ENCODE assay signal across 14 cellular contexts in the genomic region with DNA sequence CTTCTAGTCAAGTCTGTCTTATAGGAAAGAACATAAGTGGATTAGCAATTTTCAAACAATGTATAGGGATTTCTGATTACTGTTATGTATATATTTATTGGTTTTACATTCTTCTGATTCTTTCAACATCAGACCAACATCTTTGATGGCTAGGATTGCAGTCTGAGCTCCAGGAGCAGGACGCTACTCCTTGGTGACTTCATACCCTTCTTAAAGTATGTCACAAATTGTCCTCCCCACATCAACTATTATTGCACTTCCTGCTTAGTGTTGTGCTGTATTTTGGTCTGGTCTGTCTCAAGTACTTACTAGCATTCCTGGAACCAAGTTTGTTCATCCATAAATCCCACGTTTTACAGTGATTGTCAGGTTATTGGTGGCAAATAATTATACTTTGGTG. TPM values are rescaled to one million over a fixed set of nuclear protein-coding genes. Genes with fewer than 3 reads are reported as not detected.
A peak's percentile ranks its signal among the peaks of the same experiment; 100 is the strongest.
DNase-seq lines count a peak whose midpoint lies in the region; ATAC-seq and TF ChIP-seq lines count a peak whose summit lies in the region.
"Had no signal": no experiment of that assay in that cellular context is flagged by ENCODE, and none has a peak within 500 bp of the region (broad histone marks: within the 10 kb centered on the region; RNA-seq: fewer than 3 reads in every experiment).

No MANE protein-coding gene starts in this region.

- ATAC-seq in left lung (peak; percentile 27), HG03432 (IDR thresholded peaks at IDR 0.05; ENCODE audit: unreplicated experiment) (no peak)
- ATAC-seq: T-cell had no signal

- intact Hi-C loops in left lung (cut with DNase I): no loop called here
- intact Hi-C loops in posterior vena cava (cut with DNase I): no loop called here

- peak; percentile 48 for DNase-seq in AG10803 (ENCODE audit: low read depth)
- DNase-seq in brain microvascular endothelial cell: peak; percentile 36
- no peak for DNase-seq in left lung
- no peak for DNase-seq in MG63
- DNase-seq in posterior vena cava (ENCODE audit: low spot score): no peak
- DNase-seq in CD1c-positive myeloid dendritic cell (ENCODE audit: extremely low spot score): no peak
- DNase-seq: activated CD4-positive, alpha-beta T cell treated with anti-CD3 and anti-CD28 coated beads, Interleukin-2, amount 10 ng/mL, durations not matched to agents 7 days and 5 days; activated effector memory CD4-positive, alpha-beta T cell treated with anti-CD3 and anti-CD28 coated beads, Interleukin-2, amount 50 U/mL, for 16 hours; GDM1; stimulated activated CD4-positive, alpha-beta T cell treated with anti-CD3 and anti-CD28 coated beads, Interleukin-12 subunit alpha, Interleukin-12 subunit beta, amount 100 ng/mL, for 4 hours; stimulated activated CD8-positive, alpha-beta memory T cell treated with anti-CD3 and anti-CD28 coated beads, Interleukin-4, amount 100 ng/mL, for 48 hours; T-cell had no signal

- H3K27me3 ChIP-seq in brain microvascular endothelial cell (replicated peaks) (no peaks in the 10 kb centered on the region), left lung (no peaks in the 10 kb centered on the region), MG63 (no peaks in the 10 kb centered on the region)

- H3K4me1 ChIP-seq in left lung: peaks cover 12 to 25% of the 10 kb centered on the region in 2 donors

- H3K27ac ChIP-seq in brain microvascular endothelial cell: peak overlapping the region; percentile 73
- peak overlapping the region; percentile 27 to 55 for H3K27ac ChIP-seq in left lung

- H3K4me3 ChIP-seq in AG10803 (ENCODE audit: low read length): no peak overlapping the region
- H3K4me3 ChIP-seq in brain microvascular endothelial cell (ENCODE audit: low read depth, low read length): no peak overlapping the region
- H3K4me3 ChIP-seq in left lung: no peak overlapping the region
- H3K4me3 ChIP-seq in MG63: no peak overlapping the region

- H3K9me3 ChIP-seq in left lung (no peaks in the 10 kb centered on the region), MG63 (no peaks in the 10 kb centered on the region; the same call in 1 of the 2 replicates)

- H3K36me3 ChIP-seq in brain microvascular endothelial cell (replicated peaks) (no peaks in the 10 kb centered on the region), left lung (no peaks in the 10 kb centered on the region), MG63 (no peaks in the 10 kb centered on the region)

- TF ChIP-seq EP300 in Ishikawa (IDR thresholded peaks at IDR 0.05; ENCODE audit: borderline replicate concordance): no peak

- TF ChIP-seq CTCF in AG10803 (conservative IDR thresholded peaks at IDR 0.05; ENCODE audit: low read length) (no peak), brain microvascular endothelial cell (IDR thresholded peaks at IDR 0.05; ENCODE audit: low read depth, low read length, missing control alignments) (no peak), left lung (IDR thresholded peaks at IDR 0.05) (no peak)

- in situ Hi-C loops in brain microvascular endothelial cell (cut with HindIII; ENCODE audit: low pct_ligation_motif_present, low sequenced_read_pairs): no loop called here

- no peak for TF ChIP-seq RAD21 in Ishikawa (IDR thresholded peaks at IDR 0.05; ENCODE audit: low read depth)

TF ChIP-seq in Ishikawa, 13 proteins besides CTCF, POLR2A, EP300 and RAD21:
- TF ChIP-seq, protein P1, sequence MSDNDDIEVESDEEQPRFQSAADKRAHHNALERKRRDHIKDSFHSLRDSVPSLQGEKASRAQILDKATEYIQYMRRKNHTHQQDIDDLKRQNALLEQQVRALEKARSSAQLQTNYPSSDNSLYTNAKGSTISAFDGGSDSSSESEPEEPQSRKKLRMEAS (IDR thresholded peaks at IDR 0.05): no peak
- TF ChIP-seq, protein P2, sequence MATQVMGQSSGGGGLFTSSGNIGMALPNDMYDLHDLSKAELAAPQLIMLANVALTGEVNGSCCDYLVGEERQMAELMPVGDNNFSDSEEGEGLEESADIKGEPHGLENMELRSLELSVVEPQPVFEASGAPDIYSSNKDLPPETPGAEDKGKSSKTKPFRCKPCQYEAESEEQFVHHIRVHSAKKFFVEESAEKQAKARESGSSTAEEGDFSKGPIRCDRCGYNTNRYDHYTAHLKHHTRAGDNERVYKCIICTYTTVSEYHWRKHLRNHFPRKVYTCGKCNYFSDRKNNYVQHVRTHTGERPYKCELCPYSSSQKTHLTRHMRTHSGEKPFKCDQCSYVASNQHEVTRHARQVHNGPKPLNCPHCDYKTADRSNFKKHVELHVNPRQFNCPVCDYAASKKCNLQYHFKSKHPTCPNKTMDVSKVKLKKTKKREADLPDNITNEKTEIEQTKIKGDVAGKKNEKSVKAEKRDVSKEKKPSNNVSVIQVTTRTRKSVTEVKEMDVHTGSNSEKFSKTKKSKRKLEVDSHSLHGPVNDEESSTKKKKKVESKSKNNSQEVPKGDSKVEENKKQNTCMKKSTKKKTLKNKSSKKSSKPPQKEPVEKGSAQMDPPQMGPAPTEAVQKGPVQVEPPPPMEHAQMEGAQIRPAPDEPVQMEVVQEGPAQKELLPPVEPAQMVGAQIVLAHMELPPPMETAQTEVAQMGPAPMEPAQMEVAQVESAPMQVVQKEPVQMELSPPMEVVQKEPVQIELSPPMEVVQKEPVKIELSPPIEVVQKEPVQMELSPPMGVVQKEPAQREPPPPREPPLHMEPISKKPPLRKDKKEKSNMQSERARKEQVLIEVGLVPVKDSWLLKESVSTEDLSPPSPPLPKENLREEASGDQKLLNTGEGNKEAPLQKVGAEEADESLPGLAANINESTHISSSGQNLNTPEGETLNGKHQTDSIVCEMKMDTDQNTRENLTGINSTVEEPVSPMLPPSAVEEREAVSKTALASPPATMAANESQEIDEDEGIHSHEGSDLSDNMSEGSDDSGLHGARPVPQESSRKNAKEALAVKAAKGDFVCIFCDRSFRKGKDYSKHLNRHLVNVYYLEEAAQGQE (IDR thresholded peaks at IDR 0.05; ENCODE audit: low read depth): no peak
- TF ChIP-seq ZBTB7A (IDR thresholded peaks at IDR 0.05; ENCODE audit: low read depth): no peak
- no peak for TF ChIP-seq TCF12 (IDR thresholded peaks at IDR 0.05; ENCODE audit: low read depth)
- TF ChIP-seq EGR1 (IDR thresholded peaks at IDR 0.05): no peak
- 0 out of 2 replicates have a peak, but pooled peaks have one; percentile 1 for TF ChIP-seq NFIC (IDR thresholded peaks at IDR 0.05)

RNA-seq across cellular contexts. Expression of a gene that starts 49.0 kb away (rescaled TPM):
- 10 to 100 TPM; 26.2 to 67.1 TPM for total RNA-seq in left lung
- total RNA-seq in MG63 (2014; rRNA removed; shearing (Covaris generic); ENCODE audit: low replicate concordance): 0.43 TPM in 1 of 2 replicates, not detected in the other
- 10 to 100 TPM; 10.5 to 24.7 TPM for total RNA-seq in posterior vena cava

Comparison
In these comparisons a context has a peak if more than half of its experiments do, and no peak if none do; other contexts are left out.
1. DNase-seq: peak in AG10803 (single experiment) and brain microvascular endothelial cell (single experiment); none in left lung (0 of 2), MG63 (single experiment), posterior vena cava (single experiment) and CD1c-positive myeloid dendritic cell (single experiment).